ENCODE assay signal across 15 cellular contexts in the genomic region with DNA sequence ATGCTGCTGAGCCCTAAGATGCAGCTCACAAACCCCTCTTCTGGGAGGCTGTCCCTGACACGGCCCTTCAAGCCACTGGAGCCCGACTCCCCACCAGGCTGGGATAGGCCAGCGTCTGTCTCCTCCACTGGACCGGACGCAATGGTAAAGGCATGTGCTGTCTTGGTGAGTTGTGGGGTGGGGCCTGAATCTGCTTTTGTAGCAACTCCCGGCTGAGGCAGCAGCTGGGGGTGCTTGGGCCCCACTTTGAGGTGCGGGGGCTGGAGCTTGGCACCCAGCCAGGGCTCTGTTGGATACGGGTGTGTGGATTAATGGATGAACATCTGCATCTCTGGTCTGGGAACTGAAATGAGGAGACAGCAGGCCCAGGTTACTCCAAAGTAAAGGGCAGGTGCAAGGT. TPM values are rescaled to one million over a fixed set of nuclear protein-coding genes. Genes with fewer than 3 reads are reported as not detected.
DNase-seq lines count a peak whose midpoint lies in the region; ATAC-seq and TF ChIP-seq lines count a peak whose summit lies in the region.
"Had no signal": no experiment of that assay in that cellular context is flagged by ENCODE, and none has a peak within 500 bp of the region (broad histone marks: within the 10 kb centered on the region; RNA-seq: fewer than 3 reads in every experiment).

No MANE protein-coding gene starts in this region.

- DNase-seq in activated naive CD8-positive, alpha-beta T cell treated with anti-CD3 and anti-CD28 coated beads for 36 hours = no peak
- DNase-seq in fibroblast of the conjunctiva (ENCODE audit: low read depth) (peak; percentile 10), left colon (no peak)
- DNase-seq: activated CD4-positive, alpha-beta T cell treated with anti-CD3 and anti-CD28 coated beads for 1 hour; activated naive CD4-positive, alpha-beta T cell treated with anti-CD3 and anti-CD28 coated beads for 36 hours; colonic mucosa; NCI-H524 treated with DMSO at 0.1 percent for 48 hours; SIG-M5; stimulated activated CD8-positive, alpha-beta memory T cell treated with anti-CD3 and anti-CD28 coated beads, Interleukin-4, amount 100 ng/mL, for 48 hours had no signal

- intact Hi-C loops in left colon (cut with DNase I, micrococcal nuclease) = no loop called here

- no peak for TF ChIP-seq CTCF in SU-DHL-6 (IDR thresholded peaks at IDR 0.05; ENCODE audit: insufficient read depth, low read length, poor library complexity, severe bottlenecking)

- H3K27ac ChIP-seq in SU-DHL-6 (ENCODE audit: low read depth, low read length) = peak overlapping the region; percentile 97
- H3K27ac ChIP-seq in thymus (ENCODE audit: low read depth) = peak overlapping the region; percentile 1
- H3K27ac ChIP-seq: colonic mucosa, vagina had no signal

- H3K27me3 Mint-ChIP-seq in activated naive CD8-positive, alpha-beta T cell = no peaks in the 10 kb centered on the region
- H3K27me3 Mint-ChIP-seq in activated naive CD8-positive, alpha-beta T cell treated with anti-CD3 and anti-CD28 coated beads for 36 hours = no peaks in the 10 kb centered on the region

- H3K79me2 ChIP-seq in SU-DHL-6 (ENCODE audit: insufficient read depth, low read length) = peaks cover 22% of the 10 kb centered on the region

- H3K9me2 ChIP-seq in SU-DHL-6 (replicated peaks; ENCODE audit: insufficient read depth, low read length) = no peaks in the 10 kb centered on the region

- H3K4me1 ChIP-seq in thymus (ENCODE audit: control insufficient read depth, insufficient read depth, low read length) = peaks cover 35% of the 10 kb centered on the region
- H3K4me1 ChIP-seq: colonic mucosa had no signal

- H3K4me2 ChIP-seq in SU-DHL-6 (ENCODE audit: low read depth, low read length, poor library complexity, severe bottlenecking) = peak overlapping the region; percentile 77

- H3K9ac ChIP-seq in SU-DHL-6 (ENCODE audit: low read length) = peak overlapping the region; percentile 54

- no peaks in the 10 kb centered on the region for H4K20me1 ChIP-seq in SU-DHL-6 (ENCODE audit: low read depth, low read length)

- H3K4me3 Mint-ChIP-seq in activated naive CD8-positive, alpha-beta T cell = no peak overlapping the region
- no peak overlapping the region for H3K4me3 Mint-ChIP-seq in activated naive CD8-positive, alpha-beta T cell treated with anti-CD3 and anti-CD28 coated beads for 36 hours
- H3K4me3 Mint-ChIP-seq: activated naive CD4-positive, alpha-beta T cell treated with anti-CD3 and anti-CD28 coated beads for 36 hours had no signal

- H3K27me3 ChIP-seq in SU-DHL-6 (ENCODE audit: low read length) = no peaks in the 10 kb centered on the region
- no peaks in the 10 kb centered on the region for H3K27me3 ChIP-seq in thymus (ENCODE audit: control insufficient read depth, insufficient read depth)
- H3K27me3 ChIP-seq: colonic mucosa, vagina had no signal

- H3K4me1 Mint-ChIP-seq in activated naive CD8-positive, alpha-beta T cell (ENCODE audit: low read depth) = peaks cover 37% of the 10 kb centered on the region
- peaks cover 32% of the 10 kb centered on the region for H3K4me1 Mint-ChIP-seq in activated naive CD8-positive, alpha-beta T cell treated with anti-CD3 and anti-CD28 coated beads for 36 hours

- H3K36me3 ChIP-seq in SU-DHL-6 (ENCODE audit: low read length) (no peaks in the 10 kb centered on the region), thymus (ENCODE audit: control insufficient read depth, insufficient read depth) (peaks cover 19% of the 10 kb centered on the region)
- H3K36me3 ChIP-seq: colonic mucosa, vagina had no signal

- H2AFZ ChIP-seq in SU-DHL-6 (ENCODE audit: low read depth, low read length, severe bottlenecking) = no peak overlapping the region

- H3F3A ChIP-seq in SU-DHL-6 (ENCODE audit: insufficient read depth) = peaks cover 36% of the 10 kb centered on the region

- H3K27ac Mint-ChIP-seq in activated naive CD8-positive, alpha-beta T cell = peak overlapping the region; percentile 12
- no peak overlapping the region for H3K27ac Mint-ChIP-seq in activated naive CD8-positive, alpha-beta T cell treated with anti-CD3 and anti-CD28 coated beads for 36 hours
- H3K27ac Mint-ChIP-seq: activated naive CD4-positive, alpha-beta T cell treated with anti-CD3 and anti-CD28 coated beads for 36 hours had no signal

- 58% methylated on average over 8 of the region's 8 CpGs for WGBS in thymus

- H3K36me3 Mint-ChIP-seq in activated naive CD8-positive, alpha-beta T cell = no peaks in the 10 kb centered on the region
- peaks cover 10% of the 10 kb centered on the region for H3K36me3 Mint-ChIP-seq in activated naive CD8-positive, alpha-beta T cell treated with anti-CD3 and anti-CD28 coated beads for 36 hours

- H3K9me3 Mint-ChIP-seq in activated naive CD8-positive, alpha-beta T cell (ENCODE audit: low read depth) = no peaks in the 10 kb centered on the region
- H3K9me3 Mint-ChIP-seq in activated naive CD8-positive, alpha-beta T cell treated with anti-CD3 and anti-CD28 coated beads for 36 hours = no peaks in the 10 kb centered on the region
- H3K9me3 Mint-ChIP-seq: activated naive CD4-positive, alpha-beta T cell treated with anti-CD3 and anti-CD28 coated beads for 36 hours had no signal

- H3K9me3 ChIP-seq in SU-DHL-6 (ENCODE audit: insufficient read depth, low read length) = no peaks in the 10 kb centered on the region
- no peaks in the 10 kb centered on the region for H3K9me3 ChIP-seq in thymus (ENCODE audit: control insufficient read depth)
- H3K9me3 ChIP-seq: colonic mucosa, vagina had no signal

- H3K4me3 ChIP-seq in SU-DHL-6 (ENCODE audit: insufficient read depth, low read length, poor library complexity, severe bottlenecking) (no peak overlapping the region), thymus (ENCODE audit: low read length) (no peak overlapping the region)
- H3K4me3 ChIP-seq: colonic mucosa, vagina had no signal

- no peak for ATAC-seq in left colon
- ATAC-seq in GM18517 (IDR thresholded peaks at IDR 0.05; ENCODE audit: unreplicated experiment) = no peak
- no peak for ATAC-seq in GM19397 (IDR thresholded peaks at IDR 0.05; ENCODE audit: unreplicated experiment)

RNA-seq across cellular contexts. Expression of a gene that starts 3.5 kb away (rescaled TPM):
- total RNA-seq in activated naive CD8-positive, alpha-beta T cell treated with anti-CD3 and anti-CD28 coated beads for 36 hours = 10 to 100 TPM; 12.3 to 12.5 TPM
- 11.9 TPM for polyA plus RNA-seq in thymus
- 1 to 10 TPM; 1.3 to 1.4 TPM for total RNA-seq in left colon

RNA-seq across cellular contexts. Expression of a gene that starts 30.7 kb away (rescaled TPM):
- 1 to 10 TPM; 9.1 to 9.3 TPM for total RNA-seq in activated naive CD8-positive, alpha-beta T cell treated with anti-CD3 and anti-CD28 coated beads for 36 hours
- polyA plus RNA-seq in thymus = 2.9 TPM
- total RNA-seq in left colon = 1 to 10 TPM; 3.7 to 4.9 TPM

Comparison
In these comparisons a context has a peak if more than half of its experiments do, and no peak if none do; other contexts are left out.
1. RNA of a gene that starts 3.5 kb away (total RNA-seq): 12.3 to 12.5 TPM in activated naive CD8-positive, alpha-beta T cell treated with anti-CD3 and anti-CD28 coated beads for 36 hours; 1.3 to 1.4 TPM in left colon; every median in the first group is over 4 times any median in the second.